8 cellular contexts compared by ENCODE assay signal in the genomic region with DNA sequence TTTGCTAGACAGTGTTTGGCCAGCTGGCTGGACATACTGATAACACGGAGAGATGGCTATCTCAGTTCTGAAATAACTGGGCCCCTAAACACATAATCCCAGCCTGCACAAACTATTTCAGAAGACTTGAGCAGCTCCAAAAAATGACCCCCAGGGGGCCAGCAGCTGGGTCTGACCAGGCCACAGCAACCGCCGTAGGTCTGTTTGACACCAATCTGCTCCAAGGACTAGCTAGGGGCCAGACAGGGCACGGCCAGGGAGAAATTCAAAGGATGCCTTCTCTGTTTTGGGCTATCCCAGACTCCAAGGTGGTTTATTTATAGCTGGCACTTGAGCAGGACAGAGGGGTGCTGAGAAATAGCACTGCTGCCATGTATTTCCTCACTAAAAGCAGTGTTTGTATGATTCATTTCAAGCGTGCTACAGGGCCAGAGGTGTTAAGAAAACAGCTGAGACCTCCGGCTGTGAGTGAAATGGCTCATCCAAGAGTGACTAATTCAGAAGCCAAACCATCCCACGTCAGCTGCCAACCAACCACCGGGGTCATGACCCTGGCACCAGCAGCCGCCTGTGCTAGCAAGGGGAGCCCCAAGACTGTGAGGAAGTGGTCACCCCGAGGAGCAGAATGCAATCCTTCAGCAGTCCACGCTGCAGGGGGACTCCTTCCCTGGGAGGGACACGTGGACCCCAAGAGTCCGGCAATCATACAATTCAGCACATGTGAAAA. TPM values are rescaled to one million over a fixed set of nuclear protein-coding genes. Genes with fewer than 3 reads are reported as not detected.
A peak's percentile ranks its signal among the peaks of the same experiment; 100 is the strongest.
DNase-seq lines count a peak whose midpoint lies in the region; ATAC-seq and TF ChIP-seq lines count a peak whose summit lies in the region.

No MANE protein-coding gene starts in this region.

- no TSS peak for BruUV-seq in Calu3 (replicated peaks; lab: Mats Ljungman, UMichigan)

- H3K27me3 Mint-ChIP-seq in Calu3 (ENCODE audit: unreplicated experiment): no peaks in the 10 kb centered on the region
- H3K27me3 Mint-ChIP-seq in central memory CD8-positive, alpha-beta T cell: no peaks in the 10 kb centered on the region

- intact Hi-C loops in Calu3 (cut with micrococcal nuclease; ENCODE audit: unreplicated experiment): loop anchor here (10.0 kb wide), 1 partner anchor 320 kb away; a partner anchor contains a TSS

- peak; percentile 41 for ATAC-seq in GM21528 (IDR thresholded peaks at IDR 0.05; ENCODE audit: low FRiP score, unreplicated experiment)
- ATAC-seq in central memory CD8-positive, alpha-beta T cell (replicated peaks; ENCODE audit: extremely low read depth, poor library complexity, severe bottlenecking): peak; percentile 84

- H3K4me1 Mint-ChIP-seq in Calu3 (ENCODE audit: low read depth, unreplicated experiment): peaks cover 42% of the 10 kb centered on the region
- H3K4me1 Mint-ChIP-seq in central memory CD8-positive, alpha-beta T cell: peaks cover 65% of the 10 kb centered on the region

- peaks cover 42% of the 10 kb centered on the region for H3K4me1 ChIP-seq in mesenchymal stem cell (ENCODE audit: control insufficient read depth, insufficient read depth, low read depth, low read length)

- peaks cover 4 to 13% of the 10 kb centered on the region in 2 experiments for H3K36me3 ChIP-seq in mesenchymal stem cell (ENCODE audit: control insufficient read depth in 1 of 2, insufficient read depth in 2 of 2, low read depth in 1 of 2, low read length in 2 of 2)

- peaks cover 12% of the 10 kb centered on the region for H3K36me3 Mint-ChIP-seq in Calu3 (ENCODE audit: insufficient read depth, unreplicated experiment)
- peaks cover 34% of the 10 kb centered on the region for H3K36me3 Mint-ChIP-seq in central memory CD8-positive, alpha-beta T cell (ENCODE audit: insufficient read depth)

- no peaks in the 10 kb centered on the region for H3K27me3 ChIP-seq in mesenchymal stem cell (ENCODE audit: control insufficient read depth in 1 of 2, insufficient read depth in 1 of 2, low read length in 2 of 2)

- H3K14ac ChIP-seq in mesenchymal stem cell (ENCODE audit: low read length in 2 of 2): no peak overlapping the region

- no peak overlapping the region for H3K4ac ChIP-seq in mesenchymal stem cell (ENCODE audit: low read depth in 1 of 2, low read length in 2 of 2)

- H3K79me1 ChIP-seq in mesenchymal stem cell (replicated peaks; ENCODE audit: low read length, poor library complexity, severe bottlenecking): peaks cover 4% of the 10 kb centered on the region

- H3K9me3 ChIP-seq in mesenchymal stem cell (ENCODE audit: control insufficient read depth, low read length): no peaks in the 10 kb centered on the region

- peak overlapping the region; percentile 27 for H3K4me2 ChIP-seq in mesenchymal stem cell (ENCODE audit: low read length, poor library complexity, severe bottlenecking)

- TF ChIP-seq CTCF in Calu3 (IDR thresholded peaks at IDR 0.05; ENCODE audit: unreplicated experiment): no peak

- no peak overlapping the region for H3K27ac Mint-ChIP-seq in Calu3 (ENCODE audit: unreplicated experiment)
- H3K27ac Mint-ChIP-seq in central memory CD8-positive, alpha-beta T cell (ENCODE audit: low read depth): peak overlapping the region; percentile 95

- H2BK12ac ChIP-seq in mesenchymal stem cell (ENCODE audit: low read length in 2 of 2): no peak overlapping the region

- H3K27ac ChIP-seq in mesenchymal stem cell (ENCODE audit: low read length, poor library complexity, severe bottlenecking): peak overlapping the region; percentile 94

- no peaks in the 10 kb centered on the region for H3K9me3 Mint-ChIP-seq in Calu3 (ENCODE audit: low read depth, unreplicated experiment)
- H3K9me3 Mint-ChIP-seq in central memory CD8-positive, alpha-beta T cell: no peaks in the 10 kb centered on the region

- in situ Hi-C loops in KBM-7 (cut with MboI; ENCODE audit: low pct_unique_long_range_greater_than_20kb, low sequenced_read_pairs): no loop called here

- peak overlapping the region; percentile 22 for H2BK5ac ChIP-seq in mesenchymal stem cell (ENCODE audit: low read depth, low read length, poor library complexity, severe bottlenecking)

- H3K9ac ChIP-seq in mesenchymal stem cell (ENCODE audit: low read length): peak overlapping the region; percentile 67

- CTCF ChIA-PET in Calu3 (lab: Charles Lee): interaction anchor here (1.2 to 2.3 kb wide), 2 partner anchors 52 to 53 kb away, joined by 3 to 6 read pairs; a partner anchor contains a TSS

- peak; percentile 72 for DNase-seq in Calu3
- DNase-seq in KBM-7: peak; percentile 27
- peak; percentile 76 for DNase-seq in activated CD4-positive, CD25-positive, alpha-beta regulatory T cell treated with anti-CD3 and anti-CD28 coated beads, Interleukin-2, amount 50 U/mL, for 72 hours
- peak; percentile 57 to 86 for DNase-seq in central memory CD8-positive, alpha-beta T cell (ENCODE audit: low spot score in 2 of 2)
- DNase-seq in mesenchymal stem cell: peak; percentile 95
- peak; percentile 41 to 49 for DNase-seq in stimulated activated CD8-positive, alpha-beta memory T cell treated with anti-CD3 and anti-CD28 coated beads, Interleukin-4, amount 100 ng/mL, for 1 hour (ENCODE audit: low read depth in 2 of 2, low spot score in 1 of 2)
- no peak for DNase-seq in D341Med (ENCODE audit: low spot score)

- no peak overlapping the region for H2AFZ ChIP-seq in mesenchymal stem cell (ENCODE audit: low read depth, low read length)

- H2AK5ac ChIP-seq in mesenchymal stem cell (ENCODE audit: low read length, severe bottlenecking): peak overlapping the region; percentile 86

- no peak overlapping the region for H3K4me3 Mint-ChIP-seq in Calu3 (ENCODE audit: low read depth, unreplicated experiment)
- H3K4me3 Mint-ChIP-seq in central memory CD8-positive, alpha-beta T cell: peak overlapping the region; percentile 36

- H4K8ac ChIP-seq in mesenchymal stem cell (ENCODE audit: low read length): no peak overlapping the region

- H3K23ac ChIP-seq in mesenchymal stem cell (ENCODE audit: low read length in 2 of 2): no peak overlapping the region

- H2BK120ac ChIP-seq in mesenchymal stem cell (ENCODE audit: low read depth, low read length): no peak overlapping the region

- no peak overlapping the region for H4K91ac ChIP-seq in mesenchymal stem cell (ENCODE audit: low read length)

- H2BK15ac ChIP-seq in mesenchymal stem cell (ENCODE audit: low read depth, poor library complexity, severe bottlenecking): no peak overlapping the region

- H3K18ac ChIP-seq in mesenchymal stem cell (ENCODE audit: low read depth in 1 of 2, low read length in 2 of 2): peak overlapping the region; percentile 19 to 54

- WGBS in mesenchymal stem cell: 26% methylated on average over 13 of the region's 13 CpGs

- peak overlapping the region in 1 of 2 experiments; percentile 57 for H3K4me3 ChIP-seq in mesenchymal stem cell (ENCODE audit: insufficient read depth in 1 of 2, low read depth in 1 of 2, low read length in 2 of 2)

RNA-seq across cellular contexts. Expression of a gene that starts 5.7 kb away (rescaled TPM):
- 81.6 and 90.4 TPM in 2 replicates for total RNA-seq in Calu3 (2022)
- 22.6 TPM for polyA plus RNA-seq in mesenchymal stem cell (2013, experiment 1 of 2)
- polyA plus RNA-seq in mesenchymal stem cell (2013, experiment 2 of 2): 23.2 TPM

RNA-seq across cellular contexts. Expression of a gene that starts 51.6 kb away (rescaled TPM):
- total RNA-seq in Calu3 (2022): 28.2 and 29.4 TPM in 2 replicates
- 14.8 TPM for polyA plus RNA-seq in mesenchymal stem cell (2013, experiment 1 of 2)
- 12.9 TPM for polyA plus RNA-seq in mesenchymal stem cell (2013, experiment 2 of 2)

RNA-seq across cellular contexts. Expression of a gene that starts 52.5 kb away (rescaled TPM):
- 45.9 and 46.9 TPM in 2 replicates for total RNA-seq in Calu3 (2022)
- 9.8 TPM for polyA plus RNA-seq in mesenchymal stem cell (2013, experiment 1 of 2)
- 9.5 TPM for polyA plus RNA-seq in mesenchymal stem cell (2013, experiment 2 of 2)

RNA-seq across cellular contexts. Expression of a gene that starts 52.9 kb away (rescaled TPM):
- 121 and 125 TPM in 2 replicates for total RNA-seq in Calu3 (2022)
- 28.8 TPM for polyA plus RNA-seq in mesenchymal stem cell (2013, experiment 1 of 2)
- polyA plus RNA-seq in mesenchymal stem cell (2013, experiment 2 of 2): 30.8 TPM
